ENCODE assay signal across 26 cellular contexts in genomic region chr9:126435105-126435504, GRCh38.
"Had no signal": no experiment of that assay in that cellular context is flagged by ENCODE, and none has a peak within 500 bp of the region (broad histone marks: within the 10 kb centered on the region; RNA-seq: fewer than 3 reads in every experiment).

No MANE protein-coding gene starts in this region.

- H3K27me3 Mint-ChIP-seq: activated CD4-positive, alpha-beta T cell treated with anti-CD3 and anti-CD28 coated beads for 36 hours; activated naive CD4-positive, alpha-beta T cell treated with anti-CD3 and anti-CD28 coated beads, Interleukin-2, amount 50 U/mL, for 24 hours; activated naive CD8-positive, alpha-beta T cell treated with anti-CD3 and anti-CD28 coated beads, Interleukin-2, amount 10 ng/mL, durations not matched to agents 7 days and 5 days had no signal

- H3K27ac ChIP-seq: ascending aorta, cardiac muscle cell, KMS-11, SJCRH30, SK-N-MC, WERI-Rb-1 had no signal

- H3K4me1 Mint-ChIP-seq: activated naive CD4-positive, alpha-beta T cell treated with anti-CD3 and anti-CD28 coated beads, Interleukin-2, amount 50 U/mL, for 24 hours had no signal

- ATAC-seq: activated CD4-positive, alpha-beta T cell treated with anti-CD3 and anti-CD28 coated beads for 36 hours; activated CD8-positive, alpha-beta T cell treated with anti-CD3 and anti-CD28 coated beads, Interleukin-2, amount 10 ng/mL, durations not matched to agents 7 days and 5 days; Panc1 had no signal

- DNase-seq: activated CD4-positive, alpha-beta T cell treated with anti-CD3 and anti-CD28 coated beads for 36 hours; activated CD4-positive, alpha-beta T cell treated with anti-CD3 and anti-CD28 coated beads, Interleukin-2, amount 10 ng/mL, durations not matched to agents 7 days and 5 days; activated CD4-positive, alpha-beta T cell treated with anti-CD3 and anti-CD28 coated beads, Interleukin-2, amount 50 U/mL, for 48 hours; activated CD8-positive, alpha-beta T cell treated with anti-CD3 and anti-CD28 coated beads, Interleukin-2, amount 10 ng/mL, durations not matched to agents 7 days and 5 days; activated effector memory CD4-positive, alpha-beta T cell treated with anti-CD3 and anti-CD28 coated beads, Interleukin-2, amount 50 U/mL, for 16 hours; activated naive CD4-positive, alpha-beta T cell treated with Interleukin-2 at 50 U/mL for 16 hours; activated naive CD8-positive, alpha-beta T cell treated with anti-CD3 and anti-CD28 coated beads, Interleukin-2, amount 10 ng/mL, durations not matched to agents 7 days and 5 days; activated T-cell treated with anti-CD3 and anti-CD28 coated beads, Interleukin-2, amount 50 U/mL, for 48 hours; MM.1S; MV-4-11; NCI-H1092; NCI-H1436 treated with DMSO at 0.1 percent for 48 hours; NCI-H1694 treated with DMSO at 0.1 percent for 48 hours; NCI-H2029; NCI-H345; NCI-H524 treated with DMSO at 0.1 percent for 48 hours; SHP77; SJCRH30; T1000; WERI-Rb-1 had no signal

- H3K9me3 Mint-ChIP-seq: activated CD4-positive, alpha-beta T cell treated with anti-CD3 and anti-CD28 coated beads, Interleukin-2, amount 10 ng/mL, durations not matched to agents 7 days and 5 days; activated naive CD4-positive, alpha-beta T cell treated with anti-CD3 and anti-CD28 coated beads, Interleukin-2, amount 50 U/mL, for 24 hours; activated naive CD8-positive, alpha-beta T cell treated with anti-CD3 and anti-CD28 coated beads, Interleukin-2, amount 10 ng/mL, durations not matched to agents 7 days and 5 days had no signal

- H3K36me3 Mint-ChIP-seq: activated naive CD4-positive, alpha-beta T cell treated with anti-CD3 and anti-CD28 coated beads, Interleukin-2, amount 50 U/mL, for 24 hours had no signal

- H3K27ac Mint-ChIP-seq: activated CD4-positive, alpha-beta T cell treated with anti-CD3 and anti-CD28 coated beads for 36 hours; activated CD4-positive, alpha-beta T cell treated with anti-CD3 and anti-CD28 coated beads, Interleukin-2, amount 10 ng/mL, durations not matched to agents 7 days and 5 days; activated CD8-positive, alpha-beta T cell treated with anti-CD3 and anti-CD28 coated beads, Interleukin-2, amount 10 ng/mL, durations not matched to agents 7 days and 5 days; activated naive CD4-positive, alpha-beta T cell treated with anti-CD3 and anti-CD28 coated beads, Interleukin-2, amount 50 U/mL, for 24 hours; activated naive CD8-positive, alpha-beta T cell treated with anti-CD3 and anti-CD28 coated beads, Interleukin-2, amount 10 ng/mL, durations not matched to agents 7 days and 5 days had no signal

- H3K4me3 Mint-ChIP-seq: activated CD4-positive, alpha-beta T cell treated with anti-CD3 and anti-CD28 coated beads for 36 hours; activated CD4-positive, alpha-beta T cell treated with anti-CD3 and anti-CD28 coated beads, Interleukin-2, amount 10 ng/mL, durations not matched to agents 7 days and 5 days; activated CD8-positive, alpha-beta T cell treated with anti-CD3 and anti-CD28 coated beads, Interleukin-2, amount 10 ng/mL, durations not matched to agents 7 days and 5 days; activated naive CD4-positive, alpha-beta T cell treated with anti-CD3 and anti-CD28 coated beads, Interleukin-2, amount 50 U/mL, for 24 hours; activated naive CD8-positive, alpha-beta T cell treated with anti-CD3 and anti-CD28 coated beads, Interleukin-2, amount 10 ng/mL, durations not matched to agents 7 days and 5 days had no signal
